Comparison of ENCODE assay signal across 10 cellular contexts in the genomic region with DNA sequence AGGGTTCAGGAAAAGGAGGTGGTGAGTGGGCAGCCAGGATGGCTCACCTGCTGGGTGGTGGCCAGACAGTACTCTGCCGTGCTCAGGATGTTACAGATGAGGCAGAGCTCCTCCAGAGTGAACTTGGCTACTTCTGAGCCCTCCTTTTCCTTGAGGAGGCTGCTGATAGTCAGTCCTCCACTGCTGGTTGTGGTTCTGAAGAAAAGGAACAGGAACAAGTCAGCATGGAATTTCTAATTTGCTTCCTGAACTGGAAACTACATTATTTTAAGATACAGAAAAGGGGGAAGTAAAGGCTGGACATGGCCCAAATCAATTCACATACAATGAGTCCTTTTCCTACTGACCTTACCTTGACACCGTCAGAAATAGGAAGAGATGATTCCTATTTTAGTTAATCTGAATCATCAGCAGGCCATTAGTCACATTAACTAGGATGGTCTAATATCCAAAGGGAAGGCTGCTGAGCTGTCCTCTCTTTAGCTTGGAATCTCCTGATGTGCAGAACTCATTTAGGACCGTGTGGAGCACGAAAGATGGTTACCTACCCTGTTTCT.
DNase-seq lines count a peak whose midpoint lies in the region; ATAC-seq, FAIRE-seq and TF ChIP-seq lines count a peak whose summit lies in the region.
"Had no signal": no experiment of that assay in that cellular context is flagged by ENCODE, and none has a peak within 500 bp of the region (broad histone marks: within the 10 kb centered on the region; RNA-seq: fewer than 3 reads in every experiment).

No MANE protein-coding gene starts in this region.

- H3K36me3 ChIP-seq in liver (ENCODE audit: control insufficient read depth in 4 of 4, insufficient read depth in 3 of 4, low read depth in 1 of 4, low read length in 3 of 4) (peaks cover 2 to 24% (median 12%) of the 10 kb centered on the region in 4 donors), HepG2 (replicated peaks in 1 of 2; ENCODE audit: control insufficient read depth in 1 of 2, insufficient read depth in 2 of 2, low read length in 2 of 2) (peaks cover 18 to 37% of the 10 kb centered on the region in 2 experiments), vagina (peaks cover 0 to 17% of the 10 kb centered on the region in 2 donors)

- no peak overlapping the region for H2AFZ ChIP-seq in HepG2 (ENCODE audit: low read length)

- H3K4me3 ChIP-seq in liver (ENCODE audit: low read depth in 1 of 3, low read length in 3 of 3) (no peak overlapping the region), HepG2 (replicated peaks in 1 of 3; ENCODE audit: insufficient read depth in 1 of 3, low read depth in 2 of 3, low read length in 3 of 3) (no peak overlapping the region), dorsolateral prefrontal cortex (no peak overlapping the region), vagina (no peak overlapping the region)

- H3K9me3 ChIP-seq in liver (ENCODE audit: control insufficient read depth in 4 of 4, low read length in 3 of 4) (no peaks in the 10 kb centered on the region), HepG2 (ENCODE audit: low read length) (no peaks in the 10 kb centered on the region), vagina (no peaks in the 10 kb centered on the region)

- H3K27ac ChIP-seq in liver (ENCODE audit: low read depth in 1 of 2, low read length in 2 of 2) (peak overlapping the region; percentile 19 to 69), HepG2 (ENCODE audit: extremely low read length, insufficient read depth, low read length) (no peak overlapping the region), dorsolateral prefrontal cortex (peak overlapping the region in 56 of 59 donors; percentile 5 to 86 (median 67)), vagina (peak overlapping the region; percentile 72)

- POLR2A ChIA-PET in HepG2 (lab: Yijun Ruan, JAX): no interaction called here
- POLR2A ChIA-PET in naive thymus-derived CD8-positive, alpha-beta T cell (lab: Charles Lee): no interaction called here

- TF ChIP-seq RAD21 in liver (IDR thresholded peaks at IDR 0.05) (no peak), HepG2 (CRISPR knock-in tag; IDR thresholded peaks at IDR 0.05) (no peak)

- FAIRE-seq in HepG2 (lab: Jason Lieb, UNC): no peak

- H3K27ac Mint-ChIP-seq in naive thymus-derived CD8-positive, alpha-beta T cell: peak overlapping the region in 2 of 10 donors; percentile 47 to 73

- no peak for TF ChIP-seq EP300 in HepG2 (IDR thresholded peaks at IDR 0.05; ENCODE audit: low read depth in 2 of 2, low read length in 2 of 2)
- no peak for TF ChIP-seq EP300 in HepG2 (CRISPR knock-in tag; IDR thresholded peaks at IDR 0.05; ENCODE audit: borderline replicate concordance)

- H4K20me1 ChIP-seq in HepG2 (ENCODE audit: insufficient read depth, low read length): no peaks in the 10 kb centered on the region

- no peaks in the 10 kb centered on the region for H3K27me3 ChIP-seq in liver (ENCODE audit: control insufficient read depth in 4 of 4, insufficient read depth in 4 of 4, low read length in 3 of 4)
- no peaks in the 10 kb centered on the region for H3K27me3 ChIP-seq in HepG2 (ENCODE audit: control insufficient read depth in 1 of 2, insufficient read depth in 2 of 2, low read length in 2 of 2)
- no peaks in the 10 kb centered on the region for H3K27me3 ChIP-seq in dorsolateral prefrontal cortex
- no peaks in the 10 kb centered on the region for H3K27me3 ChIP-seq in vagina

- no peaks in the 10 kb centered on the region for H3K27me3 Mint-ChIP-seq in naive thymus-derived CD8-positive, alpha-beta T cell
- H3K27me3 Mint-ChIP-seq: naive B cell had no signal

- H3K9ac ChIP-seq in liver (ENCODE audit: low read depth in 1 of 2, low read length in 2 of 2): no peak overlapping the region
- H3K9ac ChIP-seq in HepG2 (ENCODE audit: insufficient read depth, low read depth, low read length): no peak overlapping the region

- CTCF ChIA-PET in HepG2 (lab: Yijun Ruan, JAX; ENCODE audit: low intra/inter-chr PET ratio, low total read pairs): no interaction called here

- H3K4me1 ChIP-seq in liver (ENCODE audit: control insufficient read depth in 4 of 4, insufficient read depth in 4 of 4, low read length in 3 of 4): peaks cover 0 to 3% (median 0%) of the 10 kb centered on the region in 4 donors
- H3K4me1 ChIP-seq in HepG2 (ENCODE audit: insufficient read depth, low read length): no peaks in the 10 kb centered on the region
- H3K4me1 ChIP-seq in vagina: peaks cover 20% of the 10 kb centered on the region

- no peaks in the 10 kb centered on the region for H3K79me2 ChIP-seq in HepG2 (ENCODE audit: insufficient read depth, low read length)

- no peak overlapping the region for H3K4me2 ChIP-seq in HepG2 (ENCODE audit: low read depth, low read length)

- DNase-seq in HepG2 (ENCODE audit: low spot score) (no peak), dorsolateral prefrontal cortex (no peak), medulla oblongata (ENCODE audit: extremely low spot score) (peak; percentile 9), vagina (ENCODE audit: extremely low spot score in 2 of 2) (no peak), GM20000 (ENCODE audit: low spot score) (no peak)
- DNase-seq in naive thymus-derived CD8-positive, alpha-beta T cell: no peak
- no peak for DNase-seq in activated naive CD4-positive, alpha-beta T cell treated with anti-CD3 and anti-CD28 coated beads, Interleukin-2, amount 50 U/mL, for 16 hours
- DNase-seq: activated CD4-positive, alpha-beta T cell treated with anti-CD3 and anti-CD28 coated beads, Interleukin-2, amount 50 U/mL, for 4 hours; naive B cell had no signal

- 81% methylated on average over 4 of the region's 4 CpGs for WGBS in liver
- 89% methylated on average over 4 of the region's 4 CpGs for whole genome bisulfite sequencing in HepG2 (ENCODE audit: low lambda C conversion rate)

- peaks cover 0 to 1% (median under 1%) of the 10 kb centered on the region in 4 donors for H3K4me1 Mint-ChIP-seq in naive thymus-derived CD8-positive, alpha-beta T cell
- H3K4me1 Mint-ChIP-seq: naive B cell had no signal

- intact Hi-C loops in HepG2 (cut with micrococcal nuclease; ENCODE audit: unreplicated experiment): no loop called here
- intact Hi-C loops in dorsolateral prefrontal cortex (cut with DNase I): no loop called here
- intact Hi-C loops in vagina (cut with DNase I): no loop called here

- TF ChIP-seq CTCF in liver (IDR thresholded peaks at IDR 0.05; ENCODE audit: low read depth, low read length, missing input control) (no peak), HepG2 (CRISPR knock-in tag; IDR thresholded peaks at IDR 0.05) (no peak), dorsolateral prefrontal cortex (IDR thresholded peaks at IDR 0.05 in 54 of 56, conservative IDR thresholded peaks at IDR 0.05 in 2 of 56; ENCODE audit: low read depth in 1 of 56, partially characterized antibody in 56 of 56) (no peak), vagina (IDR thresholded peaks at IDR 0.05) (no peak), GM20000 (IDR thresholded peaks at IDR 0.05; ENCODE audit: extremely low read depth, missing control alignments) (no peak)

- no peak for TF ChIP-seq POLR2A in HepG2 (IDR thresholded peaks at IDR 0.05; ENCODE audit: insufficient read depth in 1 of 2, low read depth in 2 of 2, low read length in 2 of 2)
- no peak for TF ChIP-seq POLR2A in vagina (IDR thresholded peaks at IDR 0.05)

- no peak overlapping the region for H3K4me3 Mint-ChIP-seq in naive thymus-derived CD8-positive, alpha-beta T cell
- H3K4me3 Mint-ChIP-seq: naive B cell had no signal

- peaks cover 3 to 84% (median 15%) of the 10 kb centered on the region in 3 donors for H3K36me3 Mint-ChIP-seq in naive thymus-derived CD8-positive, alpha-beta T cell

- ATAC-seq in HepG2: no peak
- no peak for ATAC-seq in naive thymus-derived CD8-positive, alpha-beta T cell

- no TSS peak for BruUV-seq in HepG2 (replicated peaks; lab: Mats Ljungman, UMichigan)

- in situ Hi-C loops in HepG2 (cut with HindIII; ENCODE audit: extremely low pct_ligation_motif_present, low pct_unique_long_range_greater_than_20kb): no loop called here

- no peaks in the 10 kb centered on the region for H3K9me3 Mint-ChIP-seq in naive thymus-derived CD8-positive, alpha-beta T cell
- H3K9me3 Mint-ChIP-seq: naive B cell had no signal

TF ChIP-seq in liver, 16 proteins besides CTCF, POLR2A, EP300 and RAD21:
- TF ChIP-seq RXRA (IDR thresholded peaks at IDR 0.05) (peak in 1 of 2 donors; percentile 13), SP1 (IDR thresholded peaks at IDR 0.05) (no peak), EGR1 (IDR thresholded peaks at IDR 0.05; ENCODE audit: low read depth in 2 of 2) (peak in 1 of 2 donors; percentile 28), MAX (IDR thresholded peaks at IDR 0.05) (peak; percentile 64), ATF3 (IDR thresholded peaks at IDR 0.05) (no peak), JUND (IDR thresholded peaks at IDR 0.05) (no peak), NR2F2 (IDR thresholded peaks at IDR 0.05) (no peak)
TF ChIP-seq in liver: peak in this region for 3.

TF ChIP-seq in HepG2, 621 proteins besides CTCF, POLR2A, EP300 and RAD21 (continues in another document):
- TF ChIP-seq USF2 (IDR thresholded peaks at IDR 0.05; ENCODE audit: low read depth, low read length) (no peak), USF2 (CRISPR knock-in tag; IDR thresholded peaks at IDR 0.05; ENCODE audit: borderline replicate concordance) (no peak), HES4 (CRISPR knock-in tag; IDR thresholded peaks at IDR 0.05; ENCODE audit: borderline replicate concordance) (no peak), MED13 (CRISPR knock-in tag; IDR thresholded peaks at IDR 0.05) (no peak), SETDB1 (CRISPR knock-in tag; IDR thresholded peaks at IDR 0.05; ENCODE audit: borderline replicate concordance) (no peak), RFX5 (IDR thresholded peaks at IDR 0.05; ENCODE audit: low read depth, low read length) (no peak)
